In the genomic region with DNA sequence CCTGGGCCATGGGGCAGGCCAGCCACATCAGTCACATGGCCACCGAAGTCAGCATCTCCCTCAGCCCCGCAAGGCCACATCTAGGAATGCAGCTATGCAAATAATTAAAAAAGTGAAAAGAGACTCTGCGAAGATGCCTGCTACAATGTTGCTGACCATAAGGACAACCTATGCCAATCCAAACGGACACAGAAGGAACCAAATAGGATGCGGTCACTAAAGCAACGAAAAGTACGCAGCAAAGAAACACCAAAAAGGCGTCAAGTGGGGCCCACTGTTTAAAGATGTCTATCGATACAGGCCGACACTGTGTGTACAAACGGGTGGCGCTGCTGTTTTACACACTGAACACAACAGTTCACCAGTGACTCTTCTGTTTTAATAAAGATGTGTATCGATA, we compare ENCODE assay signal across 31 cellular contexts.
"Had no signal": no experiment of that assay in that cellular context is flagged by ENCODE, and none has a peak within 500 bp of the region (broad histone marks: within the 10 kb centered on the region; RNA-seq: fewer than 3 reads in every experiment).

No MANE protein-coding gene starts in this region.

- H3K27ac ChIP-seq: brain microvascular endothelial cell, coronary artery, dorsolateral prefrontal cortex, esophagus muscularis mucosa, foreskin keratinocyte, gastrocnemius medialis, heart left ventricle had no signal

- ATAC-seq: activated CD4-positive, alpha-beta T cell treated with anti-CD3 and anti-CD28 coated beads for 36 hours; activated naive CD4-positive, alpha-beta T cell treated with anti-CD3 and anti-CD28 coated beads, Interleukin-2, amount 50 U/mL, for 72 hours; activated T-cell treated with anti-CD3 and anti-CD28 coated beads, Interleukin-2, amount 50 U/mL, for 72 hours; foreskin keratinocyte; gastrocnemius medialis; heart left ventricle had no signal

- H3K9me3 Mint-ChIP-seq: activated CD4-positive, alpha-beta memory T cell treated with anti-CD3 and anti-CD28 coated beads for 36 hours; activated CD4-positive, alpha-beta T cell treated with anti-CD3 and anti-CD28 coated beads, Interleukin-2, amount 10 ng/mL, durations not matched to agents 24 days and 14 days; activated naive CD4-positive, alpha-beta T cell treated with anti-CD3 and anti-CD28 coated beads, Interleukin-2, amount 10 ng/mL, durations not matched to agents 7 days and 5 days; activated naive CD4-positive, alpha-beta T cell treated with anti-CD3 and anti-CD28 coated beads, Interleukin-2, amount 50 U/mL, for 72 hours; activated naive CD8-positive, alpha-beta T cell treated with anti-CD3 and anti-CD28 coated beads, Interleukin-2, amount 10 ng/mL, durations not matched to agents 7 days and 5 days; activated T-cell treated with anti-CD3 and anti-CD28 coated beads, Interleukin-2, amount 50 U/mL, for 24 hours; activated T-cell treated with anti-CD3 and anti-CD28 coated beads, Interleukin-2, amount 50 U/mL, for 72 hours; central memory CD8-positive, alpha-beta T cell; dendritic cell treated with granulocyte-macrophage colony-stimulating factor and Interleukin-4, amounts not matched to agents 40 ng/mL and 50 ng/mL, for 4 days; endodermal cell had no signal

- H3K27ac Mint-ChIP-seq: activated CD4-positive, alpha-beta memory T cell treated with anti-CD3 and anti-CD28 coated beads for 36 hours; activated CD4-positive, alpha-beta T cell treated with anti-CD3 and anti-CD28 coated beads for 36 hours; activated CD4-positive, alpha-beta T cell treated with anti-CD3 and anti-CD28 coated beads, Interleukin-2, amount 10 ng/mL, durations not matched to agents 24 days and 14 days; activated naive CD4-positive, alpha-beta T cell treated with anti-CD3 and anti-CD28 coated beads, Interleukin-2, amount 10 ng/mL, durations not matched to agents 7 days and 5 days; activated naive CD4-positive, alpha-beta T cell treated with anti-CD3 and anti-CD28 coated beads, Interleukin-2, amount 50 U/mL, for 72 hours; activated naive CD8-positive, alpha-beta T cell treated with anti-CD3 and anti-CD28 coated beads, Interleukin-2, amount 10 ng/mL, durations not matched to agents 7 days and 5 days; activated T-cell treated with anti-CD3 and anti-CD28 coated beads, Interleukin-2, amount 50 U/mL, for 24 hours; activated T-cell treated with anti-CD3 and anti-CD28 coated beads, Interleukin-2, amount 50 U/mL, for 72 hours; dendritic cell treated with granulocyte-macrophage colony-stimulating factor and Interleukin-4, amounts not matched to agents 40 ng/mL and 50 ng/mL, for 4 days; endodermal cell had no signal

- H3K27me3 ChIP-seq: brain microvascular endothelial cell, dorsolateral prefrontal cortex, esophagus muscularis mucosa, foreskin keratinocyte, gastrocnemius medialis, heart left ventricle had no signal

- H3K9me3 ChIP-seq: esophagus muscularis mucosa, gastrocnemius medialis, heart left ventricle had no signal

- H3K4me3 Mint-ChIP-seq: activated CD4-positive, alpha-beta memory T cell treated with anti-CD3 and anti-CD28 coated beads for 36 hours; activated CD4-positive, alpha-beta T cell treated with anti-CD3 and anti-CD28 coated beads for 36 hours; activated CD4-positive, alpha-beta T cell treated with anti-CD3 and anti-CD28 coated beads, Interleukin-2, amount 10 ng/mL, durations not matched to agents 24 days and 14 days; activated naive CD4-positive, alpha-beta T cell treated with anti-CD3 and anti-CD28 coated beads, Interleukin-2, amount 10 ng/mL, durations not matched to agents 7 days and 5 days; activated naive CD8-positive, alpha-beta T cell treated with anti-CD3 and anti-CD28 coated beads, Interleukin-2, amount 10 ng/mL, durations not matched to agents 7 days and 5 days; activated T-cell treated with anti-CD3 and anti-CD28 coated beads, Interleukin-2, amount 50 U/mL, for 24 hours; activated T-cell treated with anti-CD3 and anti-CD28 coated beads, Interleukin-2, amount 50 U/mL, for 72 hours; central memory CD8-positive, alpha-beta T cell; dendritic cell treated with granulocyte-macrophage colony-stimulating factor and Interleukin-4, amounts not matched to agents 40 ng/mL and 50 ng/mL, for 4 days; endodermal cell had no signal

- H3K27me3 Mint-ChIP-seq: activated CD4-positive, alpha-beta memory T cell treated with anti-CD3 and anti-CD28 coated beads for 36 hours; activated CD4-positive, alpha-beta T cell treated with anti-CD3 and anti-CD28 coated beads for 36 hours; activated CD4-positive, alpha-beta T cell treated with anti-CD3 and anti-CD28 coated beads, Interleukin-2, amount 10 ng/mL, durations not matched to agents 24 days and 14 days; activated naive CD4-positive, alpha-beta T cell treated with anti-CD3 and anti-CD28 coated beads, Interleukin-2, amount 10 ng/mL, durations not matched to agents 7 days and 5 days; activated naive CD8-positive, alpha-beta T cell treated with anti-CD3 and anti-CD28 coated beads, Interleukin-2, amount 10 ng/mL, durations not matched to agents 7 days and 5 days; activated T-cell treated with anti-CD3 and anti-CD28 coated beads, Interleukin-2, amount 50 U/mL, for 24 hours; central memory CD8-positive, alpha-beta T cell; dendritic cell treated with granulocyte-macrophage colony-stimulating factor and Interleukin-4, amounts not matched to agents 40 ng/mL and 50 ng/mL, for 4 days had no signal

- FAIRE-seq: astrocyte, bronchial epithelial cell had no signal

- H3K4me3 ChIP-seq: coronary artery, dorsolateral prefrontal cortex, esophagus muscularis mucosa, gastrocnemius medialis, heart left ventricle had no signal

- DNase-seq: activated CD4-positive, alpha-beta memory T cell treated with anti-CD3 and anti-CD28 coated beads for 36 hours; activated CD4-positive, alpha-beta T cell treated with anti-CD3 and anti-CD28 coated beads for 36 hours; activated CD4-positive, alpha-beta T cell treated with anti-CD3 and anti-CD28 coated beads, Interleukin-2, amount 10 ng/mL, durations not matched to agents 24 days and 14 days; activated CD4-positive, CD25-positive, alpha-beta regulatory T cell; activated CD4-positive, CD25-positive, alpha-beta regulatory T cell treated with anti-CD3 and anti-CD28 coated beads, Interleukin-2, amount 50 U/mL, for 72 hours; activated CD8-positive, alpha-beta memory T cell treated with anti-CD3 and anti-CD28 coated beads, Interleukin-2, amount 50 U/mL, for 48 hours; activated gamma-delta T cell; activated naive CD4-positive, alpha-beta T cell; activated naive CD4-positive, alpha-beta T cell treated with anti-CD3 and anti-CD28 coated beads, Interleukin-2, amount 10 ng/mL, durations not matched to agents 7 days and 5 days; activated naive CD8-positive, alpha-beta T cell treated with anti-CD3 and anti-CD28 coated beads, Interleukin-2, amount 10 ng/mL, durations not matched to agents 7 days and 5 days; activated T-cell treated with anti-CD3 and anti-CD28 coated beads for 4 hours; activated T-cell treated with anti-CD3 and anti-CD28 coated beads, Interleukin-2, amount 50 U/mL, for 24 hours; activated T-cell treated with anti-CD3 and anti-CD28 coated beads, Interleukin-2, amount 50 U/mL, for 72 hours; brain microvascular endothelial cell; dorsolateral prefrontal cortex; effector memory CD4-positive, alpha-beta T cell; endodermal cell; erythroblast; foreskin keratinocyte; gastrocnemius medialis; glutamatergic neuron; T-helper 1 cell; T-helper 2 cell had no signal

- H3K4me1 ChIP-seq: foreskin keratinocyte had no signal
